ENCODE assay signal across 9 cellular contexts in genomic region chr19:18289471-18290066, GRCh38. TPM values are rescaled to one million over a fixed set of nuclear protein-coding genes. Genes with fewer than 3 reads are reported as not detected.
A peak's percentile ranks its signal among the peaks of the same experiment; 100 is the strongest.
DNase-seq lines count a peak whose midpoint lies in the region; ATAC-seq, FAIRE-seq and TF ChIP-seq lines count a peak whose summit lies in the region.
"Had no signal": no experiment of that assay in that cellular context is flagged by ENCODE, and none has a peak within 500 bp of the region (broad histone marks: within the 10 kb centered on the region; RNA-seq: fewer than 3 reads in every experiment).

No MANE protein-coding gene starts in this region.

- H4K20me1 ChIP-seq in GM23248 (ENCODE audit: insufficient read depth) = no peaks in the 10 kb centered on the region

- H3K4me1 ChIP-seq in GM23248 (ENCODE audit: insufficient read depth) (peaks cover 12% of the 10 kb centered on the region; the same call in 1 of the 2 replicates), gastroesophageal sphincter (peaks cover 0 to 52% (median 20%) of the 10 kb centered on the region in 3 donors), small intestine (ENCODE audit: control insufficient read depth in 2 of 2, insufficient read depth in 1 of 2, low read depth in 1 of 2, low read length in 1 of 2) (peaks cover 0 to 2% of the 10 kb centered on the region in 2 donors)

- no peaks in the 10 kb centered on the region for H3K27me3 Mint-ChIP-seq in T-helper 17 cell

- H3K27me3 ChIP-seq in GM23248 (replicated peaks; ENCODE audit: insufficient read depth) = no peaks in the 10 kb centered on the region
- no peaks in the 10 kb centered on the region for H3K27me3 ChIP-seq in gastroesophageal sphincter
- H3K27me3 ChIP-seq in small intestine (ENCODE audit: control insufficient read depth in 2 of 2, insufficient read depth in 2 of 2, low read length in 2 of 2) = no peaks in the 10 kb centered on the region

- H3K36me3 Mint-ChIP-seq in T-helper 17 cell (ENCODE audit: low read depth) = no peaks in the 10 kb centered on the region

- no peak for DNase-seq in GM23248
- no peak for DNase-seq in T-helper 17 cell
- DNase-seq in small intestine = no peak
- no peak for DNase-seq in NCI-H1105 treated with DMSO at 0.1 percent for 48 hours (lab: John Stamatoyannopoulos, UW)
- no peak for DNase-seq in C1 segment of cervical spinal cord (lab: John Stamatoyannopoulos, UW)
- no peak for DNase-seq in dermis blood vessel endothelial cell

- H3K79me2 ChIP-seq in GM23248 (ENCODE audit: insufficient read depth) = no peaks in the 10 kb centered on the region

- 0 out of 2 replicates have a peak overlapping the region, but pooled peaks have one; percentile 12 for H3K27ac ChIP-seq in GM23248
- H3K27ac ChIP-seq in gastroesophageal sphincter = peak overlapping the region in 3 of 4 donors; percentile 99
- H3K27ac ChIP-seq in small intestine (ENCODE audit: low read depth in 1 of 2, low read length in 1 of 2) = peak overlapping the region; percentile 15 to 67

- H3K9me2 ChIP-seq in GM23248 (ENCODE audit: insufficient read depth) = no peaks in the 10 kb centered on the region

- no peak overlapping the region for H2AFZ ChIP-seq in GM23248

- H3K27ac Mint-ChIP-seq in T-helper 17 cell = peak overlapping the region; percentile 99

- H3K4me2 ChIP-seq in GM23248 (ENCODE audit: unreplicated experiment) = no peak overlapping the region

- 60 to 63% methylated on average over 10 of the region's 10 CpGs for WGBS in GM23248 (ENCODE audit: low coverage in 1 of 2, low lambda C conversion rate in 2 of 2, missing lambda C conversion rate in 2 of 2), 2 experiments
- 63 to 82% methylated on average over 2 to 4 of the region's 10 CpGs for WGBS in gastroesophageal sphincter (ENCODE audit: low coverage in 1 of 2), 2 donors
- WGBS in small intestine, 3 donors = 66 to 73% (median 69%) methylated on average over 10 of the region's 10 CpGs

- no peak for TF ChIP-seq CTCF in gastroesophageal sphincter (IDR thresholded peaks at IDR 0.05)

- TF ChIP-seq POLR2A in gastroesophageal sphincter (IDR thresholded peaks at IDR 0.05) = no peak

- FAIRE-seq in small intestine (lab: Jason Lieb, UNC) = no peak
- FAIRE-seq: H54 had no signal

- ATAC-seq in T-helper 17 cell = no peak
- ATAC-seq in gastroesophageal sphincter = no peak
- ATAC-seq in GM18511 (IDR thresholded peaks at IDR 0.05; ENCODE audit: unreplicated experiment) = no peak

- H3K4me3 Mint-ChIP-seq in T-helper 17 cell = peak overlapping the region; percentile 88

- in situ Hi-C loops in GM23248 (cut with MboI) = no loop called here

- TF ChIP-seq EP300 in gastroesophageal sphincter (IDR thresholded peaks at IDR 0.05) = no peak

- H3K36me3 ChIP-seq in GM23248 (ENCODE audit: low read depth) (no peaks in the 10 kb centered on the region), gastroesophageal sphincter (no peaks in the 10 kb centered on the region), small intestine (ENCODE audit: control insufficient read depth in 2 of 2, insufficient read depth in 2 of 2, low read length in 2 of 2) (no peaks in the 10 kb centered on the region)

- H3K4me3 ChIP-seq in GM23248 (no peak overlapping the region), gastroesophageal sphincter (no peak overlapping the region), small intestine (ENCODE audit: low read depth in 1 of 2, low read length in 2 of 2) (no peak overlapping the region)

- H3F3A ChIP-seq in GM23248 (ENCODE audit: insufficient read depth) = peaks cover 20% of the 10 kb centered on the region

- H3K9ac ChIP-seq in GM23248 = no peak overlapping the region

- H3K9me3 ChIP-seq in GM23248 (ENCODE audit: low read depth) = no peaks in the 10 kb centered on the region
- no peaks in the 10 kb centered on the region for H3K9me3 ChIP-seq in T-helper 17 cell (ENCODE audit: control insufficient read depth, low read length, poor library complexity, severe bottlenecking)
- H3K9me3 ChIP-seq in gastroesophageal sphincter = no peaks in the 10 kb centered on the region
- H3K9me3 ChIP-seq in small intestine (ENCODE audit: control insufficient read depth, low read depth) = no peaks in the 10 kb centered on the region

- peaks cover 50% of the 10 kb centered on the region for H3K4me1 Mint-ChIP-seq in T-helper 17 cell

RNA-seq across cellular contexts. Expression of gene JUND, which starts 8.1 kb away (rescaled TPM):
- 123 and 172 TPM in 2 replicates for total RNA-seq in GM23248 (2014; rRNA removed; shearing (Covaris generic))
- polyA plus RNA-seq in GM23248 (2016; fragmentation: Nextera tagmentation; extraction: Ambion mirVana) (15.3 and 17.9 TPM in 2 replicates), small intestine (100 to 1,000 TPM; 129 to 211 (median 159) TPM)
- total RNA-seq in T-helper 17 cell (1,000 to 10,000 TPM; 1,212 to 1,401 TPM), gastroesophageal sphincter (100 to 1,000 TPM; 241 to 573 (median 297) TPM), dermis blood vessel endothelial cell (122 and 173 TPM in 2 replicates)

RNA-seq across cellular contexts. Expression of gene IQCN, which starts 15.3 kb away (rescaled TPM):
- 0.11 and 0.25 TPM in 2 replicates for total RNA-seq in GM23248 (2014; rRNA removed; shearing (Covaris generic))
- polyA plus RNA-seq in GM23248 (2016; fragmentation: Nextera tagmentation; extraction: Ambion mirVana) (0.16 and 0.33 TPM in 2 replicates), small intestine (10 to 100 TPM in 1 of 3 donors, 1 to 10 TPM in 2; 1.5 to 15.2 (median 5.4) TPM)
- total RNA-seq in T-helper 17 cell (10 to 100 TPM; 16.5 to 21.9 TPM), gastroesophageal sphincter (1 to 10 TPM in 2 of 4 donors, under 1 TPM in 2; 0.27 to 4.4 (median 1.3) TPM), dermis blood vessel endothelial cell (under 0.01 and 0.17 TPM in 2 replicates)

RNA-seq across cellular contexts. Expression of gene LSM4, which starts 33.3 kb away (rescaled TPM):
- 167 and 203 TPM in 2 replicates for total RNA-seq in GM23248 (2014; rRNA removed; shearing (Covaris generic))
- polyA plus RNA-seq in GM23248 (2016; fragmentation: Nextera tagmentation; extraction: Ambion mirVana) (200 and 208 TPM in 2 replicates), small intestine (100 to 1,000 TPM; 166 to 269 (median 206) TPM)
- total RNA-seq in T-helper 17 cell (10 to 100 TPM; 43.3 to 46.6 TPM), gastroesophageal sphincter (100 to 1,000 TPM in 1 of 4 donors, 10 to 100 TPM in 3; 81.2 to 116 (median 94.5) TPM), dermis blood vessel endothelial cell (88.5 and 185 TPM in 2 replicates)

RNA-seq across cellular contexts. Expression of gene PGPEP1, which starts 50.8 kb away (rescaled TPM):
- 12.0 and 20.5 TPM in 2 replicates for total RNA-seq in GM23248 (2014; rRNA removed; shearing (Covaris generic))
- polyA plus RNA-seq in GM23248 (2016; fragmentation: Nextera tagmentation; extraction: Ambion mirVana) = 9.4 and 14.5 TPM in 2 replicates
- total RNA-seq in T-helper 17 cell = 10 to 100 TPM; 22.0 to 28.3 TPM
- 10 to 100 TPM; 15.0 to 38.2 (median 23.1) TPM for total RNA-seq in gastroesophageal sphincter
- 10 to 100 TPM; 29.1 to 47.0 (median 30.3) TPM for polyA plus RNA-seq in small intestine
- 28.2 and 29.6 TPM in 2 replicates for total RNA-seq in dermis blood vessel endothelial cell

Comparison
In these comparisons a context has a peak if more than half of its experiments do, and no peak if none do; other contexts are left out.
1. H3K27ac ChIP-seq: peak in every context shown above with its lines; median percentile 99 in gastroesophageal sphincter; 41 in small intestine; 12 in GM23248.